ENCODE assay signal across 30 cellular contexts in genomic region chr12:91173139-91173538, GRCh38. TPM values are rescaled to one million over a fixed set of nuclear protein-coding genes. Genes with fewer than 3 reads are reported as not detected.
DNase-seq lines count a peak whose midpoint lies in the region; ATAC-seq, FAIRE-seq and TF ChIP-seq lines count a peak whose summit lies in the region.
"Had no signal": no experiment of that assay in that cellular context is flagged by ENCODE, and none has a peak within 500 bp of the region (broad histone marks: within the 10 kb centered on the region; RNA-seq: fewer than 3 reads in every experiment).

No MANE protein-coding gene starts in this region.

- H3K4ac ChIP-seq in mesenchymal stem cell (ENCODE audit: low read depth in 1 of 2, low read length in 2 of 2) = no peak overlapping the region

- peak overlapping the region in 1 of 2 experiments; percentile 92 for H2BK12ac ChIP-seq in mesenchymal stem cell (ENCODE audit: low read length in 2 of 2)

- peak overlapping the region; percentile 22; the same call in 1 of the 2 replicates for H3K9ac ChIP-seq in Karpas-422 (ENCODE audit: low read length)
- peak overlapping the region; percentile 99 for H3K9ac ChIP-seq in mesenchymal stem cell (ENCODE audit: low read length)
- H3K9ac ChIP-seq in smooth muscle cell (ENCODE audit: low read depth) = no peak overlapping the region
- H3K9ac ChIP-seq: KMS-11 had no signal

- ATAC-seq in HG02885 (IDR thresholded peaks at IDR 0.05; ENCODE audit: poor library complexity, unreplicated experiment) = no peak
- ATAC-seq: GM23338; natural killer cell; stimulated activated naive CD8-positive, alpha-beta T cell treated with anti-CD3 and anti-CD28 coated beads, Interleukin-15, amount 100 ng/mL, for 72 hours; T-cell had no signal

- no peak overlapping the region for H4K91ac ChIP-seq in mesenchymal stem cell (ENCODE audit: low read length)

- H3K27me3 ChIP-seq in Karpas-422 (ENCODE audit: low read length) = no peaks in the 10 kb centered on the region
- no peaks in the 10 kb centered on the region for H3K27me3 ChIP-seq in mesenchymal stem cell (ENCODE audit: control insufficient read depth in 1 of 2, insufficient read depth in 1 of 2, low read length in 2 of 2)
- H3K27me3 ChIP-seq in smooth muscle cell (ENCODE audit: low read depth) = no peaks in the 10 kb centered on the region
- H3K27me3 ChIP-seq: colonic mucosa had no signal

- TF ChIP-seq CTCF in fibroblast of pulmonary artery (IDR thresholded peaks at IDR 0.05; ENCODE audit: low read length, missing control alignments) (no peak), smooth muscle cell (IDR thresholded peaks at IDR 0.05; ENCODE audit: borderline replicate concordance, insufficient read depth, poor library complexity, severe bottlenecking) (no peak), D721Med (IDR thresholded peaks at IDR 0.05; ENCODE audit: insufficient read depth, missing control alignments) (no peak)

- H3K4me1 ChIP-seq in Karpas-422 (ENCODE audit: low read length) = peaks cover 43% of the 10 kb centered on the region
- H3K4me1 ChIP-seq in mesenchymal stem cell (ENCODE audit: control insufficient read depth, insufficient read depth, low read depth, low read length) = peaks cover under 1% of the 10 kb centered on the region
- H3K4me1 ChIP-seq in smooth muscle cell (ENCODE audit: low read depth) = peaks cover 17% of the 10 kb centered on the region
- H3K4me1 ChIP-seq: colonic mucosa had no signal

- no peaks in the 10 kb centered on the region for H3K9me2 ChIP-seq in Karpas-422 (replicated peaks; ENCODE audit: insufficient read depth, low read length)

- H3K27ac ChIP-seq in Karpas-422 (ENCODE audit: low read length) (peak overlapping the region; percentile 98), mesenchymal stem cell (ENCODE audit: low read length, poor library complexity, severe bottlenecking) (no peak overlapping the region), smooth muscle cell (ENCODE audit: low read depth) (peak overlapping the region; percentile 91)
- H3K27ac ChIP-seq: colonic mucosa, KMS-11 had no signal

- no peak for FAIRE-seq in frontal cortex (lab: Jason Lieb, UNC)
- FAIRE-seq in D721Med (lab: Jason Lieb, UNC) = no peak
- FAIRE-seq: islet of Langerhans had no signal

- H2BK15ac ChIP-seq in mesenchymal stem cell (ENCODE audit: low read depth, poor library complexity, severe bottlenecking) = no peak overlapping the region

- H4K20me1 ChIP-seq in Karpas-422 (ENCODE audit: insufficient read depth, low read depth, low read length) (no peaks in the 10 kb centered on the region), smooth muscle cell (ENCODE audit: low read depth) (no peaks in the 10 kb centered on the region)

- H2BK5ac ChIP-seq in mesenchymal stem cell (ENCODE audit: low read depth, low read length, poor library complexity, severe bottlenecking) = no peak overlapping the region

- no peak overlapping the region for H2BK120ac ChIP-seq in mesenchymal stem cell (ENCODE audit: low read depth, low read length)

- H3K23ac ChIP-seq in mesenchymal stem cell (ENCODE audit: low read length in 2 of 2) = no peak overlapping the region

- H4K8ac ChIP-seq in mesenchymal stem cell (ENCODE audit: low read length) = no peak overlapping the region

- 38% methylated on average over 1 of the region's 1 CpG for WGBS in mesenchymal stem cell
- WGBS in smooth muscle cell (ENCODE audit: low lambda C conversion rate) = 55% methylated on average over 1 of the region's 1 CpG

- no peaks in the 10 kb centered on the region for H3K79me1 ChIP-seq in mesenchymal stem cell (replicated peaks; ENCODE audit: low read length, poor library complexity, severe bottlenecking)

- H3K9me3 ChIP-seq in Karpas-422 (ENCODE audit: low read length) = no peaks in the 10 kb centered on the region
- peaks cover 28% of the 10 kb centered on the region for H3K9me3 ChIP-seq in mesenchymal stem cell (ENCODE audit: control insufficient read depth, low read length)
- H3K9me3 ChIP-seq in smooth muscle cell (replicated peaks; ENCODE audit: low read depth) = peaks cover 6% of the 10 kb centered on the region
- H3K9me3 ChIP-seq: colonic mucosa had no signal

- H3F3A ChIP-seq in smooth muscle cell (ENCODE audit: low read depth) = peaks cover 6% of the 10 kb centered on the region

- H3K18ac ChIP-seq in mesenchymal stem cell (ENCODE audit: low read depth in 1 of 2, low read length in 2 of 2) = peak overlapping the region in 1 of 2 experiments; percentile 9

- H2AFZ ChIP-seq in Karpas-422 (ENCODE audit: low read length) (no peak overlapping the region), mesenchymal stem cell (ENCODE audit: low read depth, low read length) (no peak overlapping the region), smooth muscle cell (ENCODE audit: low read depth) (no peak overlapping the region)
- H2AFZ ChIP-seq: GM23338 had no signal

- H3K79me2 ChIP-seq in Karpas-422 (ENCODE audit: low read length) (peaks cover 60% of the 10 kb centered on the region), smooth muscle cell (ENCODE audit: low read depth) (peaks cover 87% of the 10 kb centered on the region)

- H3K4me3 ChIP-seq in Karpas-422 (ENCODE audit: low read length) = no peak overlapping the region
- H3K4me3 ChIP-seq in fibroblast of pulmonary artery (replicated peaks; ENCODE audit: low read depth, low read length) = peak overlapping the region; percentile 5
- peak overlapping the region in 1 of 2 experiments; percentile 85 for H3K4me3 ChIP-seq in mesenchymal stem cell (ENCODE audit: insufficient read depth in 1 of 2, low read depth in 1 of 2, low read length in 2 of 2)
- H3K4me3 ChIP-seq in smooth muscle cell = no peak overlapping the region
- H3K4me3 ChIP-seq: colonic mucosa, GM23338 had no signal

- H3K14ac ChIP-seq in mesenchymal stem cell (ENCODE audit: low read length in 2 of 2) = no peak overlapping the region

- H2AK5ac ChIP-seq in mesenchymal stem cell (ENCODE audit: low read length, severe bottlenecking) = no peak overlapping the region

- H3K4me2 ChIP-seq in Karpas-422 (ENCODE audit: low read depth, low read length, poor library complexity, severe bottlenecking) (peak overlapping the region; percentile 88), mesenchymal stem cell (ENCODE audit: low read length, poor library complexity, severe bottlenecking) (no peak overlapping the region), smooth muscle cell (peak overlapping the region; percentile 90)
- H3K4me2 ChIP-seq: GM23338, KMS-11 had no signal

- H3K36me3 ChIP-seq in Karpas-422 (ENCODE audit: insufficient read depth, low read length) (peaks cover 48% of the 10 kb centered on the region), mesenchymal stem cell (ENCODE audit: control insufficient read depth in 1 of 2, insufficient read depth in 2 of 2, low read depth in 1 of 2, low read length in 2 of 2) (peaks cover 0 to 96% of the 10 kb centered on the region in 2 experiments), smooth muscle cell (ENCODE audit: low read depth) (peaks cover 37% of the 10 kb centered on the region)
- H3K36me3 ChIP-seq: colonic mucosa had no signal

- no peak for DNase-seq in Karpas-422
- no peak for DNase-seq in fibroblast of pulmonary artery (ENCODE audit: low read depth)
- no peak for DNase-seq in mesenchymal stem cell
- DNase-seq in smooth muscle cell (lab: John Stamatoyannopoulos, UW; ENCODE audit: unreplicated experiment) = no peak
- no peak for DNase-seq in NCI-H524 treated with DMSO at 0.1 percent for 48 hours (lab: John Stamatoyannopoulos, UW)
- no peak for DNase-seq in frontal cortex (ENCODE audit: low spot score in 2 of 2)
- DNase-seq in D721Med (ENCODE audit: insufficient read length, low spot score) = no peak
- DNase-seq: activated CD4-positive, alpha-beta T cell treated with anti-CD3 and anti-CD28 coated beads, Interleukin-2, amount 10 ng/mL, durations not matched to agents 24 days and 14 days; activated naive CD8-positive, alpha-beta T cell treated with anti-CD3 and anti-CD28 coated beads, Interleukin-2, amount 10 ng/mL, durations not matched to agents 7 days and 5 days; CD4-positive, alpha-beta memory T cell; colonic mucosa; DMS53; endodermal cell; GF-D8; hypothalamus; mesendoderm; natural killer cell; NCI-H1048; NCI-H187 treated with DMSO at 0.1 percent for 48 hours; NCI-H226; SIG-M5; stimulated activated CD4-positive, alpha-beta T cell treated with anti-CD3 and anti-CD28 coated beads, Interleukin-4, amount 100 ng/mL, for 1 hour; stimulated activated naive CD8-positive, alpha-beta T cell treated with anti-CD3 and anti-CD28 coated beads, Interleukin-15, amount 100 ng/mL, for 72 hours; T-cell had no signal

RNA-seq across cellular contexts. Expression of gene DCN, which starts 9.5 kb away (rescaled TPM):
- total RNA-seq in Karpas-422 (2014; rRNA removed; shearing (Covaris generic); ENCODE audit: low replicate concordance) = 612 and 1,580 TPM in 2 replicates
- polyA plus RNA-seq in mesenchymal stem cell (2013, experiment 1 of 2) = 62.6 TPM
- 61.6 TPM for polyA plus RNA-seq in mesenchymal stem cell (2013, experiment 2 of 2)
- total RNA-seq in smooth muscle cell = 1,657 and 1,844 TPM in 2 replicates
- polyA plus RNA-seq in smooth muscle cell = 1,043 and 1,354 TPM in 2 replicates
- 41.6 TPM for total RNA-seq in frontal cortex
- total RNA-seq: activated CD4-positive, alpha-beta T cell treated with anti-CD3 and anti-CD28 coated beads, Interleukin-2, amount 10 ng/mL, durations not matched to agents 24 days and 14 days; activated naive CD8-positive, alpha-beta T cell treated with anti-CD3 and anti-CD28 coated beads, Interleukin-2, amount 10 ng/mL, durations not matched to agents 7 days and 5 days; activated T-helper 2 cell treated with anti-CD3 and anti-CD28 coated beads, Interferon-gamma antibody, Interleukin-2, Interleukin-4, amounts not matched to agents 10 μg/mL and 5 μg/mL and 100 μg/mL, durations not matched to agents 14 hours and 24 hours and 36 hours; CD4-positive, alpha-beta memory T cell; endodermal cell; GM23338; HT-29 had no signal
- polyA plus RNA-seq: CD4-positive, alpha-beta memory T cell; GM23338 had no signal

Comparison
In these comparisons a context has a peak if more than half of its experiments do, and no peak if none do; other contexts are left out.
1. RNA of gene DCN, which starts 9.5 kb away (total RNA-seq): 1,657 to 1,844 TPM in smooth muscle cell and 612 to 1,580 TPM in Karpas-422; 41.6 TPM in frontal cortex (single experiment); every median in the first group is over 10 times any median in the second.